8 cellular contexts compared by ENCODE assay signal in the genomic region with DNA sequence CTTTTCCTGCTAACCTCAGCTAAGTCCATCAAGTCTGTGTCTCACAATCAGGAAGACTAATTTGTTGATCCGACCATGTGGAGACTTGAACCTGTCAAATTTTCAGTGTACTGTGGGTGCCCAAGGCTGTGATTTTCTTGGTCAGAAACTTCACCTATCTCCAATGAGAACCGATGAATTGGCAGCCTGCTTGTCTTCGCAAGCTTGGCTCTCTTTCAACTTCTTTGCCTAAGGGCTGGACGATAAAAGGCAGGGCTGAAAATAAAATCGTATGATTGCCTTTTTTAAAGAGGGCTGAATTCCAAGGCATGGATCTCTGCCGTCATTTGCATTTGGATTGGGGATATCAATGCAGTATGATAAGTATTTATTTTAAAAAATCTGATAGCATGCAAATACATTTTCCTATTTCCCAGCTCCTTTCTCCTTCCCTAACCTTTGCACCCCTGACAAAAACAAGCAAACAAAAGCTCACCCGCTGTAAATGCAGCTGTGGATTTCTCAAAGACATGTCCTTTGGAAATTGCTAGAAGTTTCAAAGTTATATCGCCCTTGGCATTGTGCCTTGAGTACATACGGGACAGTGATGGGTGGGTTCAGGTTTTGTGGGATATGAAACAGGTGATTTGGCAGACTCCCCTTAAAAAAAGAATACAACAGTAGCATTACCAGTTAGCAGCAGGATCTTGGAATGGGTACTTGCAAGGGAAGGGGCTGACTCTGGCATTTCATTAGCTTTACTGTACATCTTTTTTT.
"Had no signal": no experiment of that assay in that cellular context is flagged by ENCODE, and none has a peak within 500 bp of the region (broad histone marks: within the 10 kb centered on the region; RNA-seq: fewer than 3 reads in every experiment).

No MANE protein-coding gene starts in this region.

- DNase-seq: GDM1, GF-D8 had no signal

- ATAC-seq: GM12878 had no signal

- H3K4me3 ChIP-seq: GM12878 had no signal

- FAIRE-seq: G401.6, GM12878, GM12891, GM12892, GM18507, GM19239 had no signal
